8 cellular contexts compared by ENCODE assay signal in genomic region chr3:170037463-170038433, GRCh38. TPM values are rescaled to one million over a fixed set of nuclear protein-coding genes. Genes with fewer than 3 reads are reported as not detected.
DNase-seq lines count a peak whose midpoint lies in the region; ATAC-seq and TF ChIP-seq lines count a peak whose summit lies in the region.

A gene with protein sequence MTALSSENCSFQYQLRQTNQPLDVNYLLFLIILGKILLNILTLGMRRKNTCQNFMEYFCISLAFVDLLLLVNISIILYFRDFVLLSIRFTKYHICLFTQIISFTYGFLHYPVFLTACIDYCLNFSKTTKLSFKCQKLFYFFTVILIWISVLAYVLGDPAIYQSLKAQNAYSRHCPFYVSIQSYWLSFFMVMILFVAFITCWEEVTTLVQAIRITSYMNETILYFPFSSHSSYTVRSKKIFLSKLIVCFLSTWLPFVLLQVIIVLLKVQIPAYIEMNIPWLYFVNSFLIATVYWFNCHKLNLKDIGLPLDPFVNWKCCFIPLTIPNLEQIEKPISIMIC (plus strand): TSS chr3:170037995. CDS start chr3:170083973, 45,978 bp downstream.

- WGBS in liver = 4% methylated on average over 78 of the region's 78 CpGs

- peak within 1 kb of the TSS; percentile 37 for H3K4me3 ChIP-seq in AG09309 (ENCODE audit: control insufficient read depth, low read depth, low read length)
- H3K4me3 ChIP-seq in coronary artery = peak within 1 kb of the TSS; percentile 85
- peak within 1 kb of the TSS; percentile 49 to 76 (median 63) for H3K4me3 ChIP-seq in liver (ENCODE audit: low read depth in 1 of 3, low read length in 3 of 3)

- H3K4me1 ChIP-seq in liver (ENCODE audit: control insufficient read depth in 4 of 4, insufficient read depth in 4 of 4, low read length in 3 of 4) = peaks cover 5 to 14% (median 12%) of the 10 kb centered on the region in 4 donors

- DNase-seq in AG09309 (ENCODE audit: low read depth) (no peak), NCI-H2107 treated with DMSO at 0.1 percent for 48 hours (lab: John Stamatoyannopoulos, UW; ENCODE audit: unreplicated experiment) (peak; percentile 70), coronary artery (ENCODE audit: low spot score) (no peak)
- DNase-seq in stimulated activated CD4-positive, alpha-beta T cell treated with anti-CD3 and anti-CD28 coated beads, TNF-alpha, amount 100 ng/mL, for 1 hour (ENCODE audit: low read depth in 3 of 3, low spot score in 1 of 3) = peak; percentile 26 to 77 (median 57)

- peak; percentile 64 for TF ChIP-seq CTCF in AG09309 (IDR thresholded peaks at IDR 0.05; ENCODE audit: control insufficient read depth, insufficient read depth, low read depth, low read length, missing control alignments)
- peak; percentile 39 for TF ChIP-seq CTCF in coronary artery (IDR thresholded peaks at IDR 0.05)
- peak; percentile 50 for TF ChIP-seq CTCF in liver (IDR thresholded peaks at IDR 0.05; ENCODE audit: low read depth, low read length, missing input control)

- H3K9ac ChIP-seq in liver (ENCODE audit: low read depth in 1 of 2, low read length in 2 of 2) = peak within 1 kb of the TSS in 1 of 2 donors; percentile 43

- no peaks in the 10 kb centered on the region for H3K27me3 ChIP-seq in liver (ENCODE audit: control insufficient read depth in 4 of 4, insufficient read depth in 4 of 4, low read length in 3 of 4)

- no peaks in the 10 kb centered on the region for H3K9me3 ChIP-seq in liver (ENCODE audit: control insufficient read depth in 4 of 4, low read length in 3 of 4)

- ATAC-seq in GM18861 (IDR thresholded peaks at IDR 0.05; ENCODE audit: unreplicated experiment) = peak; percentile 72
- peak; percentile 85 for ATAC-seq in HG03064 (IDR thresholded peaks at IDR 0.05; ENCODE audit: low read depth, unreplicated experiment)
- ATAC-seq in activated CD4-positive, CD25-positive, alpha-beta regulatory T cell treated with anti-CD3 and anti-CD28 coated beads, Interleukin-2, amount 50 U/mL, for 24 hours = peak; percentile 86 to 90

- peak; percentile 57 to 73 for TF ChIP-seq RAD21 in liver (IDR thresholded peaks at IDR 0.05)

- H3K27ac ChIP-seq in coronary artery (no peak within 1 kb of the TSS), liver (ENCODE audit: low read depth in 1 of 2, low read length in 2 of 2) (peak within 1 kb of the TSS; percentile 35 to 47)

- no peaks in the 10 kb centered on the region for H3K36me3 ChIP-seq in liver (ENCODE audit: control insufficient read depth in 4 of 4, insufficient read depth in 3 of 4, low read depth in 1 of 4, low read length in 3 of 4)

TF ChIP-seq in liver, 16 proteins besides CTCF, POLR2A, EP300 and RAD21:
- TF ChIP-seq HNF4A (conservative IDR thresholded peaks at IDR 0.05) = no peak
- no peak for TF ChIP-seq GABPA (IDR thresholded peaks at IDR 0.05 in 1 of 2, conservative IDR thresholded peaks at IDR 0.05 in 1 of 2)
- TF ChIP-seq, protein P1, sequence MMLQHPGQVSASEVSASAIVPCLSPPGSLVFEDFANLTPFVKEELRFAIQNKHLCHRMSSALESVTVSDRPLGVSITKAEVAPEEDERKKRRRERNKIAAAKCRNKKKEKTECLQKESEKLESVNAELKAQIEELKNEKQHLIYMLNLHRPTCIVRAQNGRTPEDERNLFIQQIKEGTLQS (IDR thresholded peaks at IDR 0.05) = no peak

RNA-seq across cellular contexts. Expression of the gene that starts here (rescaled TPM):
- total RNA-seq in liver = 1 to 10 TPM; 1.8 to 7.2 TPM
- polyA plus RNA-seq in liver = 1 to 10 TPM in 1 of 2 donors, under 1 TPM in 1; 0.99 to 1.6 TPM

Comparison
In these comparisons a context has a peak if more than half of its experiments do, and no peak if none do; other contexts are left out.
1. DNase-seq: peak in NCI-H2107 treated with DMSO at 0.1 percent for 48 hours (single experiment) and stimulated activated CD4-positive, alpha-beta T cell treated with anti-CD3 and anti-CD28 coated beads, TNF-alpha, amount 100 ng/mL, for 1 hour (3 of 3); none in AG09309 (single experiment) and coronary artery (single experiment).
2. H3K27ac ChIP-seq: peak in liver (2 of 2); none in coronary artery (0 of 2).
3. Peak in every context shown above with its lines, with median percentiles within 50 percentile points of each other: H3K4me3 ChIP-seq, CTCF ChIP-seq and ATAC-seq.